In genomic region chr3:49413338-49413734, GRCh38 we compare ENCODE assay signal across 10 cellular contexts. TPM values are rescaled to one million over a fixed set of nuclear protein-coding genes. Genes with fewer than 3 reads are reported as not detected.
DNase-seq lines count a peak whose midpoint lies in the region; ATAC-seq, FAIRE-seq and TF ChIP-seq lines count a peak whose summit lies in the region.
"Had no signal": no experiment of that assay in that cellular context is flagged by ENCODE, and none has a peak within 500 bp of the region (broad histone marks: within the 10 kb centered on the region; RNA-seq: fewer than 3 reads in every experiment).

No MANE protein-coding gene starts in this region.

- peak overlapping the region; percentile 97 for H3K4me3 Mint-ChIP-seq in HFFc6
- H3K4me3 Mint-ChIP-seq in activated CD4-positive, alpha-beta memory T cell treated with anti-CD3 and anti-CD28 coated beads, Interleukin-2, amount 10 ng/mL, durations not matched to agents 7 days and 5 days = peak overlapping the region; percentile 98

- POLR2A ChIA-PET in activated CD4-positive, alpha-beta memory T cell treated with anti-CD3 and anti-CD28 coated beads, Interleukin-2, amount 10 ng/mL, durations not matched to agents 7 days and 5 days (lab: Charles Lee) = interaction anchor here (1.4 to 4.2 kb wide), 9 partner anchors 9 to 392 kb away, joined by 3 to 82 read pairs (median 23); partner anchors contain the start of genes AMT, DAG1, GPX1 and IMPDH2

- intact Hi-C loops in left ventricle myocardium inferior (cut with micrococcal nuclease) = no loop called here

- H3K27me3 ChIP-seq in left ventricle myocardium inferior (ENCODE audit: low read depth) (no peaks in the 10 kb centered on the region), small intestine (ENCODE audit: control insufficient read depth in 2 of 2, insufficient read depth in 2 of 2, low read length in 2 of 2) (no peaks in the 10 kb centered on the region)

- ATAC-seq in GM18511 (IDR thresholded peaks at IDR 0.05; ENCODE audit: unreplicated experiment) (no peak), GM21526 (IDR thresholded peaks at IDR 0.05; ENCODE audit: low FRiP score, unreplicated experiment) (no peak), GM21786 (IDR thresholded peaks at IDR 0.05; ENCODE audit: unreplicated experiment) (no peak)

- H3K9me3 Mint-ChIP-seq in HFFc6 = no peaks in the 10 kb centered on the region
- no peaks in the 10 kb centered on the region for H3K9me3 Mint-ChIP-seq in activated CD4-positive, alpha-beta memory T cell treated with anti-CD3 and anti-CD28 coated beads, Interleukin-2, amount 10 ng/mL, durations not matched to agents 7 days and 5 days

- WGBS in small intestine, 3 donors = 54 to 75% (median 59%) methylated on average over 6 of the region's 6 CpGs

- no peak for FAIRE-seq in small intestine (lab: Jason Lieb, UNC)

- H3K4me3 ChIP-seq in left ventricle myocardium inferior (peak overlapping the region; percentile 87), small intestine (ENCODE audit: low read depth in 1 of 2, low read length in 2 of 2) (peak overlapping the region in 1 of 2 donors; percentile 77)

- TF ChIP-seq CTCF in HFFc6 (IDR thresholded peaks at IDR 0.05) = no peak
- TF ChIP-seq CTCF in left ventricle myocardium inferior (IDR thresholded peaks at IDR 0.05; ENCODE audit: borderline replicate concordance) = no peak

- H3K27me3 Mint-ChIP-seq in HFFc6 (ENCODE audit: insufficient read depth) = peaks cover 3% of the 10 kb centered on the region; the same call in 1 of the 2 replicates
- H3K27me3 Mint-ChIP-seq in activated CD4-positive, alpha-beta memory T cell treated with anti-CD3 and anti-CD28 coated beads, Interleukin-2, amount 10 ng/mL, durations not matched to agents 7 days and 5 days = peaks cover 2% of the 10 kb centered on the region

- peaks cover 55% of the 10 kb centered on the region for H3K36me3 Mint-ChIP-seq in HFFc6 (ENCODE audit: low read depth)
- peaks cover 69% of the 10 kb centered on the region for H3K36me3 Mint-ChIP-seq in activated CD4-positive, alpha-beta memory T cell treated with anti-CD3 and anti-CD28 coated beads, Interleukin-2, amount 10 ng/mL, durations not matched to agents 7 days and 5 days (ENCODE audit: low read depth)

- H3K36me3 ChIP-seq in left ventricle myocardium inferior (peaks cover 36% of the 10 kb centered on the region), small intestine (ENCODE audit: control insufficient read depth in 2 of 2, insufficient read depth in 2 of 2, low read length in 2 of 2) (peaks cover 0 to 2% of the 10 kb centered on the region in 2 donors)

- CTCF ChIA-PET in activated CD4-positive, alpha-beta memory T cell treated with anti-CD3 and anti-CD28 coated beads, Interleukin-2, amount 10 ng/mL, durations not matched to agents 7 days and 5 days (lab: Charles Lee) = interaction anchor here (1.5 to 3.5 kb wide), 3 partner anchors 15 to 73 kb away, joined by 3 to 20 read pairs (median 10); partner anchors contain the start of genes NICN1 and USP4

- H3K4me1 ChIP-seq in left ventricle myocardium inferior = peaks cover 92% of the 10 kb centered on the region
- H3K4me1 ChIP-seq in small intestine (ENCODE audit: control insufficient read depth in 2 of 2, insufficient read depth in 1 of 2, low read depth in 1 of 2, low read length in 1 of 2) = peaks cover 10 to 14% of the 10 kb centered on the region in 2 donors

- H3K27ac Mint-ChIP-seq in HFFc6 = peak overlapping the region; percentile 97
- peak overlapping the region; percentile 99 for H3K27ac Mint-ChIP-seq in activated CD4-positive, alpha-beta memory T cell treated with anti-CD3 and anti-CD28 coated beads, Interleukin-2, amount 10 ng/mL, durations not matched to agents 7 days and 5 days

- H3K27ac ChIP-seq in left ventricle myocardium inferior (replicated peaks) (peak overlapping the region; percentile 98), small intestine (ENCODE audit: low read depth in 1 of 2, low read length in 1 of 2) (peak overlapping the region; percentile 24 to 100)

- H3K4me1 Mint-ChIP-seq in HFFc6 (ENCODE audit: low read depth) = peaks cover 49% of the 10 kb centered on the region
- H3K4me1 Mint-ChIP-seq in activated CD4-positive, alpha-beta memory T cell treated with anti-CD3 and anti-CD28 coated beads, Interleukin-2, amount 10 ng/mL, durations not matched to agents 7 days and 5 days = peaks cover 67% of the 10 kb centered on the region

- H3K9me3 ChIP-seq in left ventricle myocardium inferior (replicated peaks) = no peaks in the 10 kb centered on the region
- H3K9me3 ChIP-seq in small intestine (ENCODE audit: control insufficient read depth, low read depth) = no peaks in the 10 kb centered on the region

- DNase-seq in HFFc6 (no peak), left ventricle myocardium inferior (no peak), small intestine (no peak), EL (no peak)
- no peak for DNase-seq in activated CD4-positive, alpha-beta memory T cell treated with anti-CD3 and anti-CD28 coated beads, Interleukin-2, amount 10 ng/mL, durations not matched to agents 7 days and 5 days
- DNase-seq: activated gamma-delta T cell treated with Interleukin-2 at 50 U/mL for 16 hours, NCI-H187 had no signal

RNA-seq across cellular contexts. Expression of gene TCTA, which starts 1.1 kb away (rescaled TPM):
- total RNA-seq in HFFc6 (2021; fragmentation: NEBNext Ultra II Directional; extraction: Animal tissue kit (Norgen Biotek cat#: 25700)) = 10 to 100 TPM; 45.5 to 58.7 (median 49.9) TPM
- total RNA-seq in activated CD4-positive, alpha-beta memory T cell treated with anti-CD3 and anti-CD28 coated beads, Interleukin-2, amount 10 ng/mL, durations not matched to agents 7 days and 5 days = 10 to 100 TPM; 19.7 to 22.4 TPM
- total RNA-seq in left ventricle myocardium inferior = 17.7 TPM
- 10 to 100 TPM; 31.1 to 41.8 (median 33.3) TPM for polyA plus RNA-seq in small intestine

RNA-seq across cellular contexts. Expression of gene RHOA, which starts 1.6 kb away (rescaled TPM):
- total RNA-seq in HFFc6 (2021; fragmentation: NEBNext Ultra II Directional; extraction: Animal tissue kit (Norgen Biotek cat#: 25700)) = 100 to 1,000 TPM; 703 to 739 (median 716) TPM
- 100 to 1,000 TPM; 504 to 505 TPM for total RNA-seq in activated CD4-positive, alpha-beta memory T cell treated with anti-CD3 and anti-CD28 coated beads, Interleukin-2, amount 10 ng/mL, durations not matched to agents 7 days and 5 days
- 247 TPM for total RNA-seq in left ventricle myocardium inferior
- polyA plus RNA-seq in small intestine = 100 to 1,000 TPM; 357 to 371 (median 368) TPM

RNA-seq across cellular contexts. Expression of gene AMT, which starts 8.9 kb away (rescaled TPM):
- 1 to 10 TPM in 5 of 6 experiments, under 1 TPM in 1; 0.78 to 3.2 (median 1.2) TPM for total RNA-seq in HFFc6 (2021; fragmentation: NEBNext Ultra II Directional; extraction: Animal tissue kit (Norgen Biotek cat#: 25700))
- total RNA-seq in activated CD4-positive, alpha-beta memory T cell treated with anti-CD3 and anti-CD28 coated beads, Interleukin-2, amount 10 ng/mL, durations not matched to agents 7 days and 5 days = 1 to 10 TPM; 3.5 to 5.2 TPM
- total RNA-seq in left ventricle myocardium inferior = 29.0 TPM
- polyA plus RNA-seq in small intestine = 10 to 100 TPM; 15.4 to 34.9 (median 20.0) TPM

RNA-seq across cellular contexts. Expression of gene NICN1, which starts 15.8 kb away (rescaled TPM):
- total RNA-seq in HFFc6 (2021; fragmentation: NEBNext Ultra II Directional; extraction: Animal tissue kit (Norgen Biotek cat#: 25700)) = 10 to 100 TPM; 10.3 to 15.8 (median 13.2) TPM
- total RNA-seq in activated CD4-positive, alpha-beta memory T cell treated with anti-CD3 and anti-CD28 coated beads, Interleukin-2, amount 10 ng/mL, durations not matched to agents 7 days and 5 days = 10 to 100 TPM; 23.8 to 25.5 TPM
- total RNA-seq in left ventricle myocardium inferior = 19.4 TPM
- 1 to 10 TPM; 2.2 to 8.5 (median 2.2) TPM for polyA plus RNA-seq in small intestine

RNA-seq across cellular contexts. Expression of gene GPX1, which starts 55.2 kb away (rescaled TPM):
- total RNA-seq in HFFc6 (2021; fragmentation: NEBNext Ultra II Directional; extraction: Animal tissue kit (Norgen Biotek cat#: 25700)) = 100 to 1,000 TPM; 359 to 607 (median 548) TPM
- total RNA-seq in activated CD4-positive, alpha-beta memory T cell treated with anti-CD3 and anti-CD28 coated beads, Interleukin-2, amount 10 ng/mL, durations not matched to agents 7 days and 5 days = 10 to 100 TPM; 71.5 to 76.8 TPM
- total RNA-seq in left ventricle myocardium inferior = 115 TPM
- polyA plus RNA-seq in small intestine = 100 to 1,000 TPM; 325 to 419 (median 350) TPM
